In the genomic region with DNA sequence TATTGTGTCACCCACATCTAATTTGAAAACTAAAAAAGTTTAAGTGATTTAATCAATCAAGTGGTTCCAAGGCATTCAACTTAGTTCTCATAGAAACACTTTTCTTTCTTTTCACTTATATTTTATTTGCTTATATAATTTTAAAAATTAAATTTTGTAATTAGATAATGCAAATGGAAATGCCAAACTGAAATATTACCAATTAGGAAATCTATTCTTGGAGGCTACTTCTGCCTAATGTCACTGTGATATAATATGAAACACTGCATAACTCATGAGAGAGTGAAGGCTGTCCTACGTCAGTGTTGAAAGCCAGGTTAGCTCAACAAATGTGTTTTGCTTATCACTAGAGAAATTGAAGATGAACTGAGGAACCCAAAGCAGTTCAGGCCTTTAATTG, we compare ENCODE assay signal across 22 cellular contexts. TPM values are rescaled to one million over a fixed set of nuclear protein-coding genes. Genes with fewer than 3 reads are reported as not detected.
"Had no signal": no experiment of that assay in that cellular context is flagged by ENCODE, and none has a peak within 500 bp of the region (broad histone marks: within the 10 kb centered on the region; RNA-seq: fewer than 3 reads in every experiment).

No MANE protein-coding gene starts in this region.

- DNase-seq: KBM-7, MV-4-11, NCI-H1048, NCI-H1105, NCI-H1417, NCI-H1436 treated with DMSO at 0.1 percent for 48 hours, NCI-H1694, NCI-H187 treated with DMSO at 0.1 percent for 48 hours, NCI-H2029 treated with DMSO at 0.1 percent for 48 hours, NCI-H2171 treated with DMSO at 0.1 percent for 48 hours, NCI-H345, NCI-H446 treated with DMSO at 0.1 percent for 48 hours, NCI-H524 treated with DMSO at 0.1 percent for 48 hours, NCI-H69, NCI-H774, Right ventricle myocardium superior, RPMI8226, SIG-M5 had no signal

- H3K4me3 ChIP-seq: SJSA1 had no signal

- H3K27me3 ChIP-seq: SJSA1 had no signal

- H3K36me3 ChIP-seq: SJSA1 had no signal

- H3K27ac ChIP-seq: SJSA1 had no signal

- H3K9me3 ChIP-seq: SJSA1 had no signal

RNA-seq across cellular contexts. Expression of gene SHCBP1L, which starts 18.3 kb away (rescaled TPM):
- total RNA-seq: HT-29, LHCN-M2, MCF 10A, Right ventricle myocardium superior, SJSA1 had no signal
